16 cellular contexts compared by ENCODE assay signal in the genomic region with DNA sequence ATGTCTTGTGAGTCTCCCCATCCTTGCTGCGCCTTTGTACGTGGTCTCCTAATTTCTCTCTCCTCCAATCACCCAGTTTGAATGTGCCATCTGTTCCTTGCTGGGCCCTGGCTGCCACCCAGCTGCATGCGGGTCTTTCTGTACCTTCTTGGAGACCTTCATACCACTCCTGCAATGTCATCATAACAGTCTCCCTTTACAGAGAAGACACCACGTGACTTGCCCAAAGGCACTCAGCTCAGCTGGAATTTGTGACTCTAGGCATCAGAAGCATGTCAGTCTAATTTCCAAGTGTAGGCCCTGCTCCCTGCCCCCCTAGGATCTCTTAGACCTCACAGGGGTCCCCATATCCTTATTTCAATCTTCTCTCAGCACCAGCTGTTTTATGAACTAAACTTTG.
DNase-seq lines count a peak whose midpoint lies in the region; ATAC-seq, FAIRE-seq and TF ChIP-seq lines count a peak whose summit lies in the region.
"Had no signal": no experiment of that assay in that cellular context is flagged by ENCODE, and none has a peak within 500 bp of the region (broad histone marks: within the 10 kb centered on the region; RNA-seq: fewer than 3 reads in every experiment).

No MANE protein-coding gene starts in this region.

- H3K27me3 ChIP-seq in HepG2 (ENCODE audit: control insufficient read depth in 1 of 2, insufficient read depth in 2 of 2, low read length in 2 of 2): no peaks in the 10 kb centered on the region; a peak in 1 of 5 replicates
- H3K27me3 ChIP-seq in right lobe of liver: no peaks in the 10 kb centered on the region
- H3K27me3 ChIP-seq in K562 (ENCODE audit: control insufficient read depth in 2 of 2, insufficient read depth in 2 of 2, low read length in 2 of 2): peaks cover 0 to 11% of the 10 kb centered on the region in 2 experiments; a peak in 2 of 5 replicates
- H3K27me3 ChIP-seq in adrenal gland: no peaks in the 10 kb centered on the region

- H2AFZ ChIP-seq in HepG2 (ENCODE audit: low read length) (no peak overlapping the region), K562 (ENCODE audit: low read depth, low read length) (no peak overlapping the region)

- TF ChIP-seq CTCF in HepG2 (CRISPR knock-in tag; IDR thresholded peaks at IDR 0.05) (no peak), right lobe of liver (IDR thresholded peaks at IDR 0.05) (no peak), K562 (IDR thresholded peaks at IDR 0.05 in 2 of 3, conservative IDR thresholded peaks at IDR 0.05 in 1 of 3; ENCODE audit: insufficient read depth in 2 of 3, low read depth in 1 of 3, low read length in 3 of 3) (no peak), adrenal gland (IDR thresholded peaks at IDR 0.05) (no peak)

- H3K9me3 ChIP-seq in HepG2 (ENCODE audit: low read length) (no peaks in the 10 kb centered on the region; the same call in 1 of the 2 replicates), right lobe of liver (no peaks in the 10 kb centered on the region), K562 (replicated peaks; ENCODE audit: control insufficient read depth, insufficient read depth, low read depth, low read length) (no peaks in the 10 kb centered on the region), adrenal gland (replicated peaks in 1 of 3) (no peaks in the 10 kb centered on the region)
- H3K9me3 ChIP-seq: HAP-1 had no signal

- H3K4me3 ChIP-seq in HepG2 (replicated peaks in 1 of 3; ENCODE audit: insufficient read depth in 1 of 3, low read depth in 2 of 3, low read length in 3 of 3): no peak overlapping the region
- no peak overlapping the region for H3K4me3 ChIP-seq in right lobe of liver
- H3K4me3 ChIP-seq in K562: no peak overlapping the region
- no peak overlapping the region for H3K4me3 ChIP-seq in adrenal gland
- H3K4me3 ChIP-seq: HAP-1 had no signal

- POLR2A ChIA-PET in HepG2 (lab: Yijun Ruan, JAX): no interaction called here
- POLR2A ChIA-PET in K562 (lab: Yijun Ruan, JAX): interaction anchor here (0.6 kb wide), 1 partner anchor 54 kb away, joined by 3 read pairs; no protein-coding TSS in a partner anchor

- intact Hi-C loops in HepG2 (cut with micrococcal nuclease; ENCODE audit: unreplicated experiment) (no loop called here), right lobe of liver (cut with DNase I) (no loop called here), K562 (cut with micrococcal nuclease) (no loop called here), adrenal gland (cut with DNase I) (no loop called here)

- no peak overlapping the region for H3K4me2 ChIP-seq in HepG2 (ENCODE audit: low read depth, low read length)
- no peak overlapping the region for H3K4me2 ChIP-seq in K562 (ENCODE audit: insufficient read depth, low read length)

- CTCF ChIA-PET in HepG2 (lab: Yijun Ruan, JAX; ENCODE audit: low intra/inter-chr PET ratio, low total read pairs): no interaction called here
- CTCF ChIA-PET in K562 (lab: Yijun Ruan, JAX; ENCODE audit: low intra/inter-chr PET ratio): no interaction called here

- ATAC-seq in HepG2 (no peak), right lobe of liver (no peak), K562 (no peak), HG02938 (IDR thresholded peaks at IDR 0.05; ENCODE audit: unreplicated experiment) (no peak)

- no peaks in the 10 kb centered on the region for H3K36me3 ChIP-seq in HepG2 (replicated peaks in 1 of 2; ENCODE audit: control insufficient read depth in 1 of 2, insufficient read depth in 2 of 2, low read length in 2 of 2)
- H3K36me3 ChIP-seq in right lobe of liver: no peaks in the 10 kb centered on the region
- H3K36me3 ChIP-seq in K562 (ENCODE audit: control insufficient read depth, insufficient read depth, low read length): no peaks in the 10 kb centered on the region
- no peaks in the 10 kb centered on the region for H3K36me3 ChIP-seq in adrenal gland (replicated peaks in 1 of 2)
- H3K36me3 ChIP-seq: HAP-1 had no signal

- H3K4me1 ChIP-seq in HepG2 (ENCODE audit: insufficient read depth, low read length): peaks cover 22% of the 10 kb centered on the region
- H3K4me1 ChIP-seq in right lobe of liver: no peaks in the 10 kb centered on the region
- peaks cover 0 to 6% of the 10 kb centered on the region in 2 experiments; a peak in 1 of 5 replicates for H3K4me1 ChIP-seq in K562 (replicated peaks in 1 of 2; ENCODE audit: control insufficient read depth in 2 of 2, insufficient read depth in 2 of 2, low read length in 2 of 2)
- H3K4me1 ChIP-seq in adrenal gland (replicated peaks in 1 of 2): no peaks in the 10 kb centered on the region
- H3K4me1 ChIP-seq: HAP-1 had no signal

- in situ Hi-C loops in HepG2 (cut with HindIII; ENCODE audit: extremely low pct_ligation_motif_present, low pct_unique_long_range_greater_than_20kb) (no loop called here), K562 (cut with MboI) (no loop called here)

- no peak for FAIRE-seq in HepG2 (lab: Jason Lieb, UNC)
- no peak for FAIRE-seq in K562 (lab: Jason Lieb, UNC)
- FAIRE-seq: A204.1, G401.6, GM12891, H1, HTR-8/SVneo had no signal

- H3K79me2 ChIP-seq in HepG2 (ENCODE audit: insufficient read depth, low read length) (no peaks in the 10 kb centered on the region), K562 (ENCODE audit: control insufficient read depth, insufficient read depth, low read length) (no peaks in the 10 kb centered on the region)

- no peaks in the 10 kb centered on the region for H3K9me1 ChIP-seq in K562 (ENCODE audit: control insufficient read depth, insufficient read depth, low read length)

- H3K27ac ChIP-seq in HepG2 (ENCODE audit: extremely low read length, insufficient read depth, low read length): no peak overlapping the region
- H3K27ac ChIP-seq in right lobe of liver: no peak overlapping the region
- no peak overlapping the region for H3K27ac ChIP-seq in K562 (ENCODE audit: extremely low read depth, low read depth, low read length)
- H3K27ac ChIP-seq in adrenal gland: no peak overlapping the region

- TF ChIP-seq POLR2A in HepG2 (IDR thresholded peaks at IDR 0.05; ENCODE audit: insufficient read depth in 1 of 2, low read depth in 2 of 2, low read length in 2 of 2) (no peak), right lobe of liver (IDR thresholded peaks at IDR 0.05) (no peak), K562 (conservative IDR thresholded peaks at IDR 0.05) (no peak), adrenal gland (IDR thresholded peaks at IDR 0.05) (no peak)

- H3K9ac ChIP-seq in HepG2 (ENCODE audit: insufficient read depth, low read depth, low read length) (no peak overlapping the region), K562 (ENCODE audit: insufficient read depth in 1 of 2, low read depth in 2 of 2, low read length in 2 of 2) (no peak overlapping the region)

- TF ChIP-seq RAD21 in HepG2 (CRISPR knock-in tag; IDR thresholded peaks at IDR 0.05) (no peak), K562 (CRISPR knock-in tag; conservative IDR thresholded peaks at IDR 0.05 in 1 of 2, IDR thresholded peaks at IDR 0.05 in 1 of 2) (no peak)

- DNase-seq in HepG2 (ENCODE audit: low spot score): no peak
- DNase-seq in right lobe of liver: no peak
- DNase-seq in M059J (ENCODE audit: low read depth): peak; percentile 4
- no peak for DNase-seq in K562 (ENCODE audit: extremely low read depth in 1 of 4, low spot score in 3 of 4)
- DNase-seq in adrenal gland: no peak
- no peak for DNase-seq in 8988T
- DNase-seq: Calu3; CD4-positive, alpha-beta T cell; KBM-7 had no signal

- BruUV-seq in HepG2 (replicated peaks; lab: Mats Ljungman, UMichigan) (no TSS peak), K562 (replicated peaks; lab: Mats Ljungman, UMichigan) (no TSS peak)

- H4K20me1 ChIP-seq in HepG2 (ENCODE audit: insufficient read depth, low read length): no peaks in the 10 kb centered on the region
- no peaks in the 10 kb centered on the region for H4K20me1 ChIP-seq in K562 (replicated peaks; ENCODE audit: control insufficient read depth, insufficient read depth, low read length)

- no peak for TF ChIP-seq EP300 in HepG2 (IDR thresholded peaks at IDR 0.05; ENCODE audit: low read depth in 2 of 2, low read length in 2 of 2)
- TF ChIP-seq EP300 in HepG2 (CRISPR knock-in tag; IDR thresholded peaks at IDR 0.05; ENCODE audit: borderline replicate concordance): no peak
- TF ChIP-seq EP300 in K562 (IDR thresholded peaks at IDR 0.05; ENCODE audit: low read length): no peak

- 49% methylated on average over 4 of the region's 4 CpGs for WGBS in HepG2 (ENCODE audit: low lambda C conversion rate)
- 96% methylated on average over 4 of the region's 4 CpGs for WGBS in right lobe of liver (ENCODE audit: insufficient coverage, low coverage, low lambda C conversion rate, missing lambda C conversion rate)
- 0% methylated on average over 3 of the region's 4 CpGs for WGBS in K562 (ENCODE audit: insufficient coverage, low coverage, missing lambda C conversion rate)
- 90 to 97% (median 94%) methylated on average over 4 of the region's 4 CpGs for WGBS in adrenal gland, 4 donors

TF ChIP-seq in HepG2, 621 proteins besides CTCF, POLR2A, EP300 and RAD21 (continues in another document):
- TF ChIP-seq ZNF441 (CRISPR knock-in tag; IDR thresholded peaks at IDR 0.05; ENCODE audit: borderline replicate concordance) (no peak), NCOA5 (CRISPR knock-in tag; IDR thresholded peaks at IDR 0.05) (no peak), SIX1 (CRISPR knock-in tag; IDR thresholded peaks at IDR 0.05; ENCODE audit: borderline replicate concordance) (no peak), RAD51 (IDR thresholded peaks at IDR 0.05; ENCODE audit: borderline replicate concordance) (peak; percentile 31; the same call in 1 of the 2 replicates)

TF ChIP-seq in K562, 482 proteins besides CTCF, POLR2A, EP300 and RAD21 (continues in another document):
- TF ChIP-seq NR3C1 (CRISPR knock-in tag; IDR thresholded peaks at IDR 0.05): no peak
- TF ChIP-seq, protein P1, sequence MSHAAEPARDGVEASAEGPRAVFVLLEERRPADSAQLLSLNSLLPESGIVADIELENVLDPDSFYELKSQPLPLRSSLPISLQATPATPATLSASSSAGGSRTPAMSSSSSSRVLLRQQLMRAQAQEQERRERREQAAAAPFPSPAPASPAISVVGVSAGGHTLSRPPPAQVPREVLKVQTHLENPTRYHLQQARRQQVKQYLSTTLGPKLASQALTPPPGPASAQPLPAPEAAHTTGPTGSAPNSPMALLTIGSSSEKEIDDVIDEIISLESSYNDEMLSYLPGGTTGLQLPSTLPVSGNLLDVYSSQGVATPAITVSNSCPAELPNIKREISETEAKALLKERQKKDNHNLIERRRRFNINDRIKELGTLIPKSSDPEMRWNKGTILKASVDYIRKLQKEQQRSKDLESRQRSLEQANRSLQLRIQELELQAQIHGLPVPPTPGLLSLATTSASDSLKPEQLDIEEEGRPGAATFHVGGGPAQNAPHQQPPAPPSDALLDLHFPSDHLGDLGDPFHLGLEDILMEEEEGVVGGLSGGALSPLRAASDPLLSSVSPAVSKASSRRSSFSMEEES (CRISPR knock-in tag; IDR thresholded peaks at IDR 0.05): peak; percentile 60
- no peak for TF ChIP-seq ETV1 (tag; conservative IDR thresholded peaks at IDR 0.05; ENCODE audit: low read depth)
- TF ChIP-seq ZNF436 (CRISPR knock-in tag; IDR thresholded peaks at IDR 0.05): no peak
- no peak for TF ChIP-seq ZNF75A (CRISPR knock-in tag; IDR thresholded peaks at IDR 0.05)
